In genomic region chr5:111859533-111860270, GRCh38 we compare ENCODE assay signal across 12 cellular contexts.
DNase-seq lines count a peak whose midpoint lies in the region; ATAC-seq lines count a peak whose summit lies in the region.
"Had no signal": no experiment of that assay in that cellular context is flagged by ENCODE, and none has a peak within 500 bp of the region (broad histone marks: within the 10 kb centered on the region; RNA-seq: fewer than 3 reads in every experiment).

No MANE protein-coding gene starts in this region.

- DNase-seq in AG20443 (ENCODE audit: low spot score) (peak; percentile 24), M059J (ENCODE audit: low read depth) (peak; percentile 74), myocyte (ENCODE audit: low read depth) (peak; percentile 80), mucosa of gallbladder (ENCODE audit: low spot score) (no peak), DMS53 (lab: John Stamatoyannopoulos, UW) (no peak)
- DNase-seq: activated CD8-positive, alpha-beta memory T cell treated with anti-CD3 and anti-CD28 coated beads, Interleukin-2, amount 50 U/mL, for 4 hours; NCI-H2171; T1000 had no signal

- peak; percentile 43 for ATAC-seq in esophagus mucosa
- ATAC-seq in HG02884 (IDR thresholded peaks at IDR 0.05; ENCODE audit: unreplicated experiment) = no peak
- no peak for ATAC-seq in GM19452 (IDR thresholded peaks at IDR 0.05; ENCODE audit: unreplicated experiment)
- ATAC-seq: natural killer cell treated with Interleukin-12 subunit alpha and Interleukin-12 subunit beta and Interleukin-15 and Interleukin-18, amount 100 ng/mL, for 72 hours had no signal

Comparison
In these comparisons a context has a peak if more than half of its experiments do, and no peak if none do; other contexts are left out.
1. DNase-seq: peak in AG20443 (single experiment), M059J (single experiment) and myocyte (single experiment); none in mucosa of gallbladder (single experiment) and DMS53 (single experiment).